ENCODE assay signal across 1 cellular context in the genomic region with DNA sequence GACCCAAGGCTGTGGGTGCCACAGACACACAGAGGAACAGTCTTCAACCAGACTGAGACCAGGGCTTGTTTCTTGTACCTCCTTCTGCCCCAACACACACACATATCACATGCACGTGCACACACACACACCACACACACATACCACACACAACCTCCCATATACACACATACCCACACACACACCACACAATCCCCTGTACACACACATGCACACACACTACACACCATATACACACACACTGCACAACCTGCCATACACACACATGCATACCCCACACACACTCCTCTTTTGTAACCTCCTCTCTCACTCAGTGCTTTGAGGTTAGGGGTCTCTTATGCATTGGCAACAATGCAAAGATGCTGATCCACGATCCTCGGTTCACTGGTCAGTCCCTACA.
TF ChIP-seq lines count a peak whose summit lies in the region.

No MANE protein-coding gene starts in this region.

TF ChIP-seq in H1, 55 proteins besides CTCF, POLR2A, EP300 and RAD21:
- TF ChIP-seq ASH2L (IDR thresholded peaks at IDR 0.05; ENCODE audit: low read length) (no peak), MAFK (IDR thresholded peaks at IDR 0.05; ENCODE audit: low read depth, low read length) (no peak), TCF12 (IDR thresholded peaks at IDR 0.05; ENCODE audit: low read depth, low read length) (no peak), KDM5A (IDR thresholded peaks at IDR 0.05; ENCODE audit: low read length) (no peak), TEAD4 (IDR thresholded peaks at IDR 0.05; ENCODE audit: low read depth, low read length) (no peak), SIX5 (IDR thresholded peaks at IDR 0.05; ENCODE audit: low read depth, low read length) (no peak), SRF (IDR thresholded peaks at IDR 0.05; ENCODE audit: low read depth, low read length) (no peak), CHD1 (IDR thresholded peaks at IDR 0.05; ENCODE audit: low read depth, low read length) (no peak), SUZ12 (IDR thresholded peaks at IDR 0.05; ENCODE audit: low read length) (no peak), CBX5 (IDR thresholded peaks at IDR 0.05; ENCODE audit: low read depth, low read length) (no peak), SP1 (IDR thresholded peaks at IDR 0.05; ENCODE audit: low read depth, low read length) (no peak), JUN (IDR thresholded peaks at IDR 0.05; ENCODE audit: low read depth, low read length) (no peak), EGR1 (IDR thresholded peaks at IDR 0.05; ENCODE audit: borderline replicate concordance, low read depth, low read length) (no peak), HDAC6 (IDR thresholded peaks at IDR 0.05; ENCODE audit: low read depth, low read length) (no peak), USF2 (IDR thresholded peaks at IDR 0.05; ENCODE audit: low read length) (no peak), E2F6 (IDR thresholded peaks at IDR 0.05) (no peak)
